9 cellular contexts compared by ENCODE assay signal in genomic region chr10:62681211-62681940, GRCh38.
DNase-seq lines count a peak whose midpoint lies in the region; ATAC-seq and TF ChIP-seq lines count a peak whose summit lies in the region.
"Had no signal": no experiment of that assay in that cellular context is flagged by ENCODE, and none has a peak within 500 bp of the region (broad histone marks: within the 10 kb centered on the region; RNA-seq: fewer than 3 reads in every experiment).

No MANE protein-coding gene starts in this region.

- H4K20me1 ChIP-seq in SK-N-SH (ENCODE audit: insufficient read depth): no peaks in the 10 kb centered on the region

- H3K4me3 ChIP-seq in SK-N-SH (ENCODE audit: low read depth in 2 of 2, low read length in 1 of 2): no peak overlapping the region
- no peak overlapping the region for H3K4me3 ChIP-seq in epithelial cell of esophagus (ENCODE audit: low read length)
- H3K4me3 ChIP-seq: A549 had no signal

- 0 out of 3 replicates have a peak, but pooled peaks have one; percentile 31 for ATAC-seq in SK-N-SH treated with all-trans-retinoic acid at 6 μM for 48 hours
- peak; percentile 98 for ATAC-seq in HG03354 (IDR thresholded peaks at IDR 0.05; ENCODE audit: poor library complexity, severe bottlenecking, unreplicated experiment)

- DNase-seq in SK-N-SH: no peak
- DNase-seq in activated CD4-positive, alpha-beta T cell treated with anti-CD3 and anti-CD28 coated beads for 1 hour: peak; percentile 34
- DNase-seq in epithelial cell of esophagus (ENCODE audit: low read depth): peak; percentile 32
- DNase-seq in stimulated activated CD8-positive, alpha-beta memory T cell treated with anti-CD3 and anti-CD28 coated beads, Interleukin-12 subunit alpha, Interleukin-12 subunit beta, amount 100 ng/mL, for 4 hours (ENCODE audit: low read depth): peak; percentile 63
- no peak for DNase-seq in SHP77 treated with DMSO at 0.1 percent for 48 hours (lab: John Stamatoyannopoulos, UW)
- DNase-seq in cerebellum (ENCODE audit: low spot score): no peak

- no peaks in the 10 kb centered on the region for H3K4me1 ChIP-seq in SK-N-SH (ENCODE audit: control insufficient read depth in 1 of 2, insufficient read depth in 2 of 2, low read depth in 1 of 2, low read length in 1 of 2)
- H3K4me1 ChIP-seq: A549 had no signal

- H2AFZ ChIP-seq in SK-N-SH (ENCODE audit: low read depth): no peak overlapping the region

- WGBS in SK-N-SH (ENCODE audit: low lambda C conversion rate): 35% methylated on average over 8 of the region's 8 CpGs

- no peak for TF ChIP-seq CTCF in SK-N-SH (IDR thresholded peaks at IDR 0.05)
- no peak for TF ChIP-seq CTCF in epithelial cell of esophagus (IDR thresholded peaks at IDR 0.05; ENCODE audit: insufficient read depth, low read depth, low read length, missing control alignments)

- POLR2A ChIA-PET in SK-N-SH (lab: Yijun Ruan, JAX): no interaction called here

- H3K9me3 ChIP-seq in SK-N-SH: no peaks in the 10 kb centered on the region
- H3K9me3 ChIP-seq: A549 had no signal

- H3K79me2 ChIP-seq in SK-N-SH (ENCODE audit: insufficient read depth): no peaks in the 10 kb centered on the region

- no peaks in the 10 kb centered on the region for H3K36me3 ChIP-seq in SK-N-SH (replicated peaks in 1 of 2; ENCODE audit: control insufficient read depth in 1 of 2, insufficient read depth in 2 of 2, low read length in 1 of 2)

- no peak overlapping the region for H3K9ac ChIP-seq in SK-N-SH

- CTCF ChIA-PET in SK-N-SH (lab: Yijun Ruan, JAX): no interaction called here

- no peaks in the 10 kb centered on the region for H3F3A ChIP-seq in SK-N-SH (replicated peaks; ENCODE audit: insufficient read depth)

- no peak for TF ChIP-seq EP300 in SK-N-SH (IDR thresholded peaks at IDR 0.05; ENCODE audit: borderline replicate concordance in 1 of 2, low read depth in 1 of 2, low read length in 1 of 2)

- H3K4me2 ChIP-seq in SK-N-SH: no peak overlapping the region
- H3K4me2 ChIP-seq: A549 had no signal

- H3K27me3 ChIP-seq in SK-N-SH (ENCODE audit: insufficient read depth): no peaks in the 10 kb centered on the region

- TF ChIP-seq RAD21 in SK-N-SH (IDR thresholded peaks at IDR 0.05; ENCODE audit: low read length): no peak

- H3K9me2 ChIP-seq in SK-N-SH: no peaks in the 10 kb centered on the region

- no peak overlapping the region for H3K27ac ChIP-seq in SK-N-SH (ENCODE audit: low read depth in 2 of 2, low read length in 1 of 2)
- H3K27ac ChIP-seq: A549 had no signal

TF ChIP-seq in SK-N-SH treated with all-trans-retinoic acid at 6 μM for 48 hours, 23 proteins besides CTCF, POLR2A, EP300 and RAD21 (continues in another document):
- TF ChIP-seq ZFP30 (CRISPR knock-in tag; IDR thresholded peaks at IDR 0.05) (no peak), CREB5 (CRISPR knock-in tag; IDR thresholded peaks at IDR 0.05; ENCODE audit: low read depth) (no peak), ESRRG (CRISPR knock-in tag; IDR thresholded peaks at IDR 0.05) (no peak), TOX (CRISPR knock-in tag; IDR thresholded peaks at IDR 0.05; ENCODE audit: borderline replicate concordance) (no peak), TCF4 (CRISPR knock-in tag; IDR thresholded peaks at IDR 0.05; ENCODE audit: borderline replicate concordance) (no peak), PATZ1 (CRISPR knock-in tag; IDR thresholded peaks at IDR 0.05; ENCODE audit: borderline replicate concordance) (no peak), ISL1 (CRISPR knock-in tag; IDR thresholded peaks at IDR 0.05) (no peak), GLIS3 (CRISPR knock-in tag; IDR thresholded peaks at IDR 0.05) (no peak), SNAI2 (CRISPR knock-in tag; IDR thresholded peaks at IDR 0.05) (no peak), BACH2 (CRISPR knock-in tag; IDR thresholded peaks at IDR 0.05; ENCODE audit: borderline replicate concordance) (no peak)

TF ChIP-seq in SK-N-SH, 30 proteins besides CTCF, POLR2A, EP300 and RAD21 (continues in another document):
- TF ChIP-seq TCF12 (IDR thresholded peaks at IDR 0.05) (no peak), GABPA (IDR thresholded peaks at IDR 0.05; ENCODE audit: low read depth) (no peak), CHD2 (IDR thresholded peaks at IDR 0.05; ENCODE audit: low read length, partially characterized antibody) (no peak), RXRA (IDR thresholded peaks at IDR 0.05; ENCODE audit: borderline replicate concordance, low read depth) (no peak), MXI1 (IDR thresholded peaks at IDR 0.05; ENCODE audit: low read depth, low read length) (no peak), PBX3 (IDR thresholded peaks at IDR 0.05) (no peak), USF1 (IDR thresholded peaks at IDR 0.05; ENCODE audit: borderline replicate concordance, low read depth) (no peak), TAF1 (IDR thresholded peaks at IDR 0.05; ENCODE audit: borderline replicate concordance, low read depth, low read length) (no peak), MEF2A (IDR thresholded peaks at IDR 0.05; ENCODE audit: borderline replicate concordance, low read depth) (no peak), USF2 (IDR thresholded peaks at IDR 0.05; ENCODE audit: borderline replicate concordance, low read depth, low read length) (no peak), GATA2 (CRISPR knock-in tag; IDR thresholded peaks at IDR 0.05) (no peak), POLR2AphosphoS5 (IDR thresholded peaks at IDR 0.05; ENCODE audit: low read depth, low read length) (no peak), FOXJ3 (CRISPR knock-in tag; IDR thresholded peaks at IDR 0.05) (no peak), SMC3 (IDR thresholded peaks at IDR 0.05; ENCODE audit: low read depth, low read length) (no peak), ZBTB33 (IDR thresholded peaks at IDR 0.05; ENCODE audit: borderline replicate concordance, low read depth) (no peak), REST (IDR thresholded peaks at IDR 0.05; ENCODE audit: low read depth, low read length) (no peak), FOXM1 (IDR thresholded peaks at IDR 0.05; ENCODE audit: low read depth) (no peak)

Comparison
In these comparisons a context has a peak if more than half of its experiments do, and no peak if none do; other contexts are left out.
1. DNase-seq: peak in activated CD4-positive, alpha-beta T cell treated with anti-CD3 and anti-CD28 coated beads for 1 hour (single experiment), epithelial cell of esophagus (single experiment) and stimulated activated CD8-positive, alpha-beta memory T cell treated with anti-CD3 and anti-CD28 coated beads, Interleukin-12 subunit alpha, Interleukin-12 subunit beta, amount 100 ng/mL, for 4 hours (single experiment); none in SK-N-SH (single experiment), SHP77 treated with DMSO at 0.1 percent for 48 hours (single experiment) and cerebellum (single experiment).